ENCODE assay signal across 1 cellular context in genomic region chr14:75229923-75230792, GRCh38.
TF ChIP-seq lines count a peak whose summit lies in the region.

No MANE protein-coding gene starts in this region.

TF ChIP-seq in GM12878, 131 proteins besides CTCF, POLR2A, EP300 and RAD21 (continued from another document and continues in another):
- TF ChIP-seq, protein P1, sequence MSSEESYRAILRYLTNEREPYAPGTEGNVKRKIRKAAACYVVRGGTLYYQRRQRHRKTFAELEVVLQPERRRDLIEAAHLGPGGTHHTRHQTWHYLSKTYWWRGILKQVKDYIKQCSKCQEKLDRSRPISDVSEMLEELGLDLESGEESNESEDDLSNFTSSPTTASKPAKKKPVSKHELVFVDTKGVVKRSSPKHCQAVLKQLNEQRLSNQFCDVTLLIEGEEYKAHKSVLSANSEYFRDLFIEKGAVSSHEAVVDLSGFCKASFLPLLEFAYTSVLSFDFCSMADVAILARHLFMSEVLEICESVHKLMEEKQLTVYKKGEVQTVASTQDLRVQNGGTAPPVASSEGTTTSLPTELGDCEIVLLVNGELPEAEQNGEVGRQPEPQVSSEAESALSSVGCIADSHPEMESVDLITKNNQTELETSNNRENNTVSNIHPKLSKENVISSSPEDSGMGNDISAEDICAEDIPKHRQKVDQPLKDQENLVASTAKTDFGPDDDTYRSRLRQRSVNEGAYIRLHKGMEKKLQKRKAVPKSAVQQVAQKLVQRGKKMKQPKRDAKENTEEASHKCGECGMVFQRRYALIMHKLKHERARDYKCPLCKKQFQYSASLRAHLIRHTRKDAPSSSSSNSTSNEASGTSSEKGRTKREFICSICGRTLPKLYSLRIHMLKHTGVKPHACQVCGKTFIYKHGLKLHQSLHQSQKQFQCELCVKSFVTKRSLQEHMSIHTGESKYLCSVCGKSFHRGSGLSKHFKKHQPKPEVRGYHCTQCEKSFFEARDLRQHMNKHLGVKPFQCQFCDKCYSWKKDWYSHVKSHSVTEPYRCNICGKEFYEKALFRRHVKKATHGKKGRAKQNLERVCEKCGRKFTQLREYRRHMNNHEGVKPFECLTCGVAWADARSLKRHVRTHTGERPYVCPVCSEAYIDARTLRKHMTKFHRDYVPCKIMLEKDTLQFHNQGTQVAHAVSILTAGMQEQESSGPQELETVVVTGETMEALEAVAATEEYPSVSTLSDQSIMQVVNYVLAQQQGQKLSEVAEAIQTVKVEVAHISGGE (CRISPR knock-in tag; IDR thresholded peaks at IDR 0.05): no peak
- TF ChIP-seq SREBF2 (IDR thresholded peaks at IDR 0.05; ENCODE audit: low read length): no peak
- TF ChIP-seq SPI1 (IDR thresholded peaks at IDR 0.05; ENCODE audit: borderline replicate concordance, insufficient read depth, low read depth, low read length): peak; percentile 48; the same call in 1 of the 2 replicates
- TF ChIP-seq SUPT20H (IDR thresholded peaks at IDR 0.05; ENCODE audit: borderline replicate concordance, control insufficient read depth, low read depth, low read length): no peak
- TF ChIP-seq ETV6 (conservative IDR thresholded peaks at IDR 0.05 in 1 of 2, IDR thresholded peaks at IDR 0.05 in 1 of 2; ENCODE audit: borderline replicate concordance in 1 of 2, low read depth in 1 of 2): peak in 1 of 2 experiments; percentile 51; a peak in 2 of 4 replicates
- TF ChIP-seq, protein P2, sequence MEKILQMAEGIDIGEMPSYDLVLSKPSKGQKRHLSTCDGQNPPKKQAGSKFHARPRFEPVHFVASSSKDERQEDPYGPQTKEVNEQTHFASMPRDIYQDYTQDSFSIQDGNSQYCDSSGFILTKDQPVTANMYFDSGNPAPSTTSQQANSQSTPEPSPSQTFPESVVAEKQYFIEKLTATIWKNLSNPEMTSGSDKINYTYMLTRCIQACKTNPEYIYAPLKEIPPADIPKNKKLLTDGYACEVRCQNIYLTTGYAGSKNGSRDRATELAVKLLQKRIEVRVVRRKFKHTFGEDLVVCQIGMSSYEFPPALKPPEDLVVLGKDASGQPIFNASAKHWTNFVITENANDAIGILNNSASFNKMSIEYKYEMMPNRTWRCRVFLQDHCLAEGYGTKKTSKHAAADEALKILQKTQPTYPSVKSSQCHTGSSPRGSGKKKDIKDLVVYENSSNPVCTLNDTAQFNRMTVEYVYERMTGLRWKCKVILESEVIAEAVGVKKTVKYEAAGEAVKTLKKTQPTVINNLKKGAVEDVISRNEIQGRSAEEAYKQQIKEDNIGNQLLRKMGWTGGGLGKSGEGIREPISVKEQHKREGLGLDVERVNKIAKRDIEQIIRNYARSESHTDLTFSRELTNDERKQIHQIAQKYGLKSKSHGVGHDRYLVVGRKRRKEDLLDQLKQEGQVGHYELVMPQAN (conservative IDR thresholded peaks at IDR 0.05): no peak
- peak; percentile 86 to 88; a peak in 3 of 4 replicates for TF ChIP-seq IKZF2 (IDR thresholded peaks at IDR 0.05)
- TF ChIP-seq BCL11A (IDR thresholded peaks at IDR 0.05; ENCODE audit: low read depth, low read length): peak; percentile 37; the same call in 1 of the 2 replicates
- TF ChIP-seq HDGF (IDR thresholded peaks at IDR 0.05): no peak
- no peak for TF ChIP-seq ESRRA (IDR thresholded peaks at IDR 0.05; ENCODE audit: low read length)
- TF ChIP-seq ZNF217 (IDR thresholded peaks at IDR 0.05): no peak
- TF ChIP-seq, protein P3, sequence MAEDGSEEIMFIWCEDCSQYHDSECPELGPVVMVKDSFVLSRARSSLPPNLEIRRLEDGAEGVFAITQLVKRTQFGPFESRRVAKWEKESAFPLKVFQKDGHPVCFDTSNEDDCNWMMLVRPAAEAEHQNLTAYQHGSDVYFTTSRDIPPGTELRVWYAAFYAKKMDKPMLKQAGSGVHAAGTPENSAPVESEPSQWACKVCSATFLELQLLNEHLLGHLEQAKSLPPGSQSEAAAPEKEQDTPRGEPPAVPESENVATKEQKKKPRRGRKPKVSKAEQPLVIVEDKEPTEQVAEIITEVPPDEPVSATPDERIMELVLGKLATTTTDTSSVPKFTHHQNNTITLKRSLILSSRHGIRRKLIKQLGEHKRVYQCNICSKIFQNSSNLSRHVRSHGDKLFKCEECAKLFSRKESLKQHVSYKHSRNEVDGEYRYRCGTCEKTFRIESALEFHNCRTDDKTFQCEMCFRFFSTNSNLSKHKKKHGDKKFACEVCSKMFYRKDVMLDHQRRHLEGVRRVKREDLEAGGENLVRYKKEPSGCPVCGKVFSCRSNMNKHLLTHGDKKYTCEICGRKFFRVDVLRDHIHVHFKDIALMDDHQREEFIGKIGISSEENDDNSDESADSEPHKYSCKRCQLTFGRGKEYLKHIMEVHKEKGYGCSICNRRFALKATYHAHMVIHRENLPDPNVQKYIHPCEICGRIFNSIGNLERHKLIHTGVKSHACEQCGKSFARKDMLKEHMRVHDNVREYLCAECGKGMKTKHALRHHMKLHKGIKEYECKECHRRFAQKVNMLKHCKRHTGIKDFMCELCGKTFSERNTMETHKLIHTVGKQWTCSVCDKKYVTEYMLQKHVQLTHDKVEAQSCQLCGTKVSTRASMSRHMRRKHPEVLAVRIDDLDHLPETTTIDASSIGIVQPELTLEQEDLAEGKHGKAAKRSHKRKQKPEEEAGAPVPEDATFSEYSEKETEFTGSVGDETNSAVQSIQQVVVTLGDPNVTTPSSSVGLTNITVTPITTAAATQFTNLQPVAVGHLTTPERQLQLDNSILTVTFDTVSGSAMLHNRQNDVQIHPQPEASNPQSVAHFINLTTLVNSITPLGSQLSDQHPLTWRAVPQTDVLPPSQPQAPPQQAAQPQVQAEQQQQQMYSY (CRISPR knock-in tag; IDR thresholded peaks at IDR 0.05): no peak
- TF ChIP-seq RUNX3 (IDR thresholded peaks at IDR 0.05; ENCODE audit: low read length): peak; percentile 79
- 0 out of 2 replicates have a peak, but pooled peaks have one; percentile 15 for TF ChIP-seq SMARCA5 (IDR thresholded peaks at IDR 0.05)
- peak; percentile 57 for TF ChIP-seq SP1 (IDR thresholded peaks at IDR 0.05; ENCODE audit: low read depth, low read length)
- TF ChIP-seq YY1 (IDR thresholded peaks at IDR 0.05; ENCODE audit: low read depth, low read length): peak; percentile 40
- no peak for TF ChIP-seq ZNF274 (IDR thresholded peaks at IDR 0.05; ENCODE audit: insufficient read depth, insufficient read length)
- TF ChIP-seq IRF4 (IDR thresholded peaks at IDR 0.05; ENCODE audit: low read depth, low read length): 0 out of 2 replicates have a peak, but pooled peaks have one; percentile 22
- TF ChIP-seq JUND (IDR thresholded peaks at IDR 0.05; ENCODE audit: low read depth, low read length): no peak
- TF ChIP-seq ZNF687 (IDR thresholded peaks at IDR 0.05): peak; percentile 46; the same call in 1 of the 2 replicates
- TF ChIP-seq ZZZ3 (IDR thresholded peaks at IDR 0.05; ENCODE audit: control insufficient read depth, insufficient read length, low read depth): no peak
- TF ChIP-seq RBBP5 (conservative IDR thresholded peaks at IDR 0.05): no peak
- TF ChIP-seq PKNOX1 (IDR thresholded peaks at IDR 0.05): peak; percentile 97
- peak; percentile 92 for TF ChIP-seq PBX3 (IDR thresholded peaks at IDR 0.05; ENCODE audit: insufficient replicate concordance, low read depth, low read length)
- TF ChIP-seq BRCA1 (IDR thresholded peaks at IDR 0.05; ENCODE audit: low read depth, low read length): no peak
- peak; percentile 20; the same call in 1 of the 3 replicates for TF ChIP-seq POU2F2 (IDR thresholded peaks at IDR 0.05; ENCODE audit: borderline replicate concordance, low read depth, low read length)
- TF ChIP-seq DPF2 (IDR thresholded peaks at IDR 0.05): peak; percentile 94
- TF ChIP-seq SIN3A (IDR thresholded peaks at IDR 0.05; ENCODE audit: low read depth, low read length): no peak
- no peak for TF ChIP-seq CREM (IDR thresholded peaks at IDR 0.05; ENCODE audit: low read depth)
- no peak for TF ChIP-seq KDM1A (IDR thresholded peaks at IDR 0.05; ENCODE audit: borderline replicate concordance)
- no peak for TF ChIP-seq SMAD5 (IDR thresholded peaks at IDR 0.05; ENCODE audit: low read depth)
- TF ChIP-seq ZSCAN29 (IDR thresholded peaks at IDR 0.05): no peak
- TF ChIP-seq NR2F1 (conservative IDR thresholded peaks at IDR 0.05): peak; percentile 79
- TF ChIP-seq, protein P4, sequence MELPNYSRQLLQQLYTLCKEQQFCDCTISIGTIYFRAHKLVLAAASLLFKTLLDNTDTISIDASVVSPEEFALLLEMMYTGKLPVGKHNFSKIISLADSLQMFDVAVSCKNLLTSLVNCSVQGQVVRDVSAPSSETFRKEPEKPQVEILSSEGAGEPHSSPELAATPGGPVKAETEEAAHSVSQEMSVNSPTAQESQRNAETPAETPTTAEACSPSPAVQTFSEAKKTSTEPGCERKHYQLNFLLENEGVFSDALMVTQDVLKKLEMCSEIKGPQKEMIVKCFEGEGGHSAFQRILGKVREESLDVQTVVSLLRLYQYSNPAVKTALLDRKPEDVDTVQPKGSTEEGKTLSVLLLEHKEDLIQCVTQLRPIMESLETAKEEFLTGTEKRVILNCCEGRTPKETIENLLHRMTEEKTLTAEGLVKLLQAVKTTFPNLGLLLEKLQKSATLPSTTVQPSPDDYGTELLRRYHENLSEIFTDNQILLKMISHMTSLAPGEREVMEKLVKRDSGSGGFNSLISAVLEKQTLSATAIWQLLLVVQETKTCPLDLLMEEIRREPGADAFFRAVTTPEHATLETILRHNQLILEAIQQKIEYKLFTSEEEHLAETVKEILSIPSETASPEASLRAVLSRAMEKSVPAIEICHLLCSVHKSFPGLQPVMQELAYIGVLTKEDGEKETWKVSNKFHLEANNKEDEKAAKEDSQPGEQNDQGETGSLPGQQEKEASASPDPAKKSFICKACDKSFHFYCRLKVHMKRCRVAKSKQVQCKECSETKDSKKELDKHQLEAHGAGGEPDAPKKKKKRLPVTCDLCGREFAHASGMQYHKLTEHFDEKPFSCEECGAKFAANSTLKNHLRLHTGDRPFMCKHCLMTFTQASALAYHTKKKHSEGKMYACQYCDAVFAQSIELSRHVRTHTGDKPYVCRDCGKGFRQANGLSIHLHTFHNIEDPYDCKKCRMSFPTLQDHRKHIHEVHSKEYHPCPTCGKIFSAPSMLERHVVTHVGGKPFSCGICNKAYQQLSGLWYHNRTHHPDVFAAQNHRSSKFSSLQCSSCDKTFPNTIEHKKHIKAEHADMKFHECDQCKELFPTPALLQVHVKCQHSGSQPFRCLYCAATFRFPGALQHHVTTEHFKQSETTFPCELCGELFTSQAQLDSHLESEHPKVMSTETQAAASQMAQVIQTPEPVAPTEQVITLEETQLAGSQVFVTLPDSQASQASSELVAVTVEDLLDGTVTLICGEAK (IDR thresholded peaks at IDR 0.05; ENCODE audit: borderline replicate concordance): no peak
- peak in 1 of 2 experiments; percentile 25; a peak in 1 of 3 replicates for TF ChIP-seq EGR1 (IDR thresholded peaks at IDR 0.05; ENCODE audit: borderline replicate concordance in 1 of 2, low read depth in 2 of 2, low read length in 2 of 2)
- TF ChIP-seq NRF1 (conservative IDR thresholded peaks at IDR 0.05; ENCODE audit: low read depth, low read length): no peak
- TF ChIP-seq MYC (IDR thresholded peaks at IDR 0.05; ENCODE audit: insufficient read depth, insufficient read length, insufficient replicate concordance, low read length, severe bottlenecking): no peak
- TF ChIP-seq, protein P5, sequence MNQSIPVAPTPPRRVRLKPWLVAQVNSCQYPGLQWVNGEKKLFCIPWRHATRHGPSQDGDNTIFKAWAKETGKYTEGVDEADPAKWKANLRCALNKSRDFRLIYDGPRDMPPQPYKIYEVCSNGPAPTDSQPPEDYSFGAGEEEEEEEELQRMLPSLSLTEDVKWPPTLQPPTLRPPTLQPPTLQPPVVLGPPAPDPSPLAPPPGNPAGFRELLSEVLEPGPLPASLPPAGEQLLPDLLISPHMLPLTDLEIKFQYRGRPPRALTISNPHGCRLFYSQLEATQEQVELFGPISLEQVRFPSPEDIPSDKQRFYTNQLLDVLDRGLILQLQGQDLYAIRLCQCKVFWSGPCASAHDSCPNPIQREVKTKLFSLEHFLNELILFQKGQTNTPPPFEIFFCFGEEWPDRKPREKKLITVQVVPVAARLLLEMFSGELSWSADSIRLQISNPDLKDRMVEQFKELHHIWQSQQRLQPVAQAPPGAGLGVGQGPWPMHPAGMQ (IDR thresholded peaks at IDR 0.05; ENCODE audit: borderline replicate concordance): no peak
- no peak for TF ChIP-seq LARP7 (IDR thresholded peaks at IDR 0.05)
- TF ChIP-seq MYB (IDR thresholded peaks at IDR 0.05; ENCODE audit: borderline replicate concordance, low read depth, low read length): no peak
